13 cellular contexts compared by ENCODE assay signal in the genomic region with DNA sequence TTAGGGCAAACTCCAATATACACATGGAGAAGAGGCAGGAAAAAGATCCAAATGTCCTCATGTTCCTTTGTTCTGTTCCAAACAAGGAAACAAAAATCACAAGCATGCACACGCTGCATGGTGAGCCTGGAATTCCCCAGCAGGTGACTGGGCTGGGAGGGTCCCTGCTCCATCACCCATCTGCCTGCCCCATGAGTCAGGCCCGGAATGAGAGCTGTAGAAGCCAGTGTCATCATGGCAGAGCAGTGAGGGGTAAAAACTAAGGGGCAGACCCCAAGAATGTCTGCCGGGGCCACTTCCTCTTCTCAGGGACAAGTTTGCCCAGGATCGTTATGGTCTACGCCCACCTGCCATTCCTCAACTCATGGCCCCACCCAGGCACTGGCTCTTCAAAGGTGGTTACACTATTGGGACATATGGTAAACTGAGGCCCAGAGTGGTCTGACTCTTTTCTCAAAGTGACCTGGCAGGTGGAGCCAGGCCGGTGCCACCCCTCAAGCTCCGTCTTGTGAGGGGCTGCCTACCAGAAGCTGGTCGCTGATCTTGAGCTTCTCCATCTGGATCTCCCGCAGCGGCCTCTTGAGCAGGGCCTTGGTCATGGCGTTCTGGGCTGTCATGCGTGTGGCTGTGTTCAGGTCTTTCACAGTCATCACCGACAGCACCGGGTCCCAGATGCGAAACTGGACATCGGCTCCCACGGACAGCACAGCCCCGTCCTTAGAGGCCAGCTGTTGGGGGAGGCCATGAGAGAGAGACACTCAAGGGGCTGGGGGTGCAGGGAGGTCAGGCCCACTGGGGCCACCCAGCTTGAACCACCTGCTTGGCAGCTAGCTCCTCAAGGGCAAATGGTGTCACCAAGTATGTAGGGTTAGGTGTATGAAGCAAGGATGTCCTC. TPM values are rescaled to one million over a fixed set of nuclear protein-coding genes. Genes with fewer than 3 reads are reported as not detected.
DNase-seq lines count a peak whose midpoint lies in the region; ATAC-seq, FAIRE-seq and TF ChIP-seq lines count a peak whose summit lies in the region.
"Had no signal": no experiment of that assay in that cellular context is flagged by ENCODE, and none has a peak within 500 bp of the region (broad histone marks: within the 10 kb centered on the region; RNA-seq: fewer than 3 reads in every experiment).

No MANE protein-coding gene starts in this region.

- no peak overlapping the region for H2BK120ac ChIP-seq in mesendoderm (ENCODE audit: low read depth, low read length)

- CTCF ChIA-PET in RWPE1 (lab: Yijun Ruan, JAX), result interaction anchor here (0.8 to 2.8 kb wide), 4 partner anchors 9 to 935 kb away, joined by 3 to 11 read pairs (median 3); no protein-coding TSS in a partner anchor

- H2BK15ac ChIP-seq in mesendoderm (replicated peaks; ENCODE audit: low read depth), result no peak overlapping the region

- DNase-seq in GM12892 (ENCODE audit: insufficient read length) (no peak), RWPE1 (ENCODE audit: low spot score) (no peak), fibroblast of mammary gland (ENCODE audit: low read depth) (peak; percentile 31), spleen (no peak), mesendoderm (no peak), NCI-H2196 (lab: John Stamatoyannopoulos, UW; ENCODE audit: unreplicated experiment) (no peak), coronary artery (ENCODE audit: low spot score) (no peak)
- DNase-seq: activated naive CD8-positive, alpha-beta T cell treated with anti-CD3 and anti-CD28 coated beads, Interleukin-2, amount 50 U/mL, for 24 hours; MM.1S; naive B cell; stimulated activated CD4-positive, alpha-beta T cell treated with anti-CD3 and anti-CD28 coated beads, Interleukin-4, amount 100 ng/mL, for 4 hours had no signal

- no peak overlapping the region for H3K4ac ChIP-seq in mesendoderm (ENCODE audit: low read depth, low read length)

- no peak overlapping the region for H3K56ac ChIP-seq in mesendoderm (ENCODE audit: low read length)

- intact Hi-C loops in spleen (cut with DNase I; ENCODE audit: low total_unique reads), result no loop called here

- TF ChIP-seq POLR2A in GM12892 (IDR thresholded peaks at IDR 0.05; ENCODE audit: low read depth, low read length) (peak; percentile 44; the same call in 1 of the 2 replicates), spleen (IDR thresholded peaks at IDR 0.05) (no peak)

- H3K4me1 ChIP-seq in spleen, result peaks cover 46 to 100% (median 87%) of the 10 kb centered on the region in 6 donors
- no peaks in the 10 kb centered on the region for H3K4me1 ChIP-seq in mesendoderm (ENCODE audit: control insufficient read depth, low read depth, low read length)

- no peak overlapping the region for H3K4me2 ChIP-seq in mesendoderm (ENCODE audit: low read length)

- no peak overlapping the region for H3K18ac ChIP-seq in mesendoderm (ENCODE audit: low read length)

- H3K27ac ChIP-seq in RWPE1 (peak overlapping the region; percentile 99), spleen (peak overlapping the region in 7 of 8 donors; percentile 9 to 97 (median 85)), mesendoderm (ENCODE audit: low read depth, low read length) (no peak overlapping the region), coronary artery (peak overlapping the region in 1 of 2 donors; percentile 93)

- H4K8ac ChIP-seq in mesendoderm (ENCODE audit: low read depth, low read length), result no peak overlapping the region

- H3K79me1 ChIP-seq in mesendoderm (ENCODE audit: low read length), result no peaks in the 10 kb centered on the region

- TF ChIP-seq CTCF in RWPE1 (conservative IDR thresholded peaks at IDR 0.05; ENCODE audit: low read depth) (no peak), fibroblast of mammary gland (conservative IDR thresholded peaks at IDR 0.05; ENCODE audit: control insufficient read depth, insufficient read depth, low read depth, low read length) (no peak), spleen (IDR thresholded peaks at IDR 0.05 in 8 of 11, conservative IDR thresholded peaks at IDR 0.05 in 3 of 11) (no peak), coronary artery (IDR thresholded peaks at IDR 0.05) (no peak)

- no peak overlapping the region for H3K9ac ChIP-seq in mesendoderm (ENCODE audit: low read length)

- no peak overlapping the region for H4K5ac ChIP-seq in mesendoderm (ENCODE audit: low read length)

- no peak overlapping the region for H2BK5ac ChIP-seq in mesendoderm (ENCODE audit: low read length)

- POLR2A ChIA-PET in RWPE1 (lab: Yijun Ruan, JAX; ENCODE audit: low non-redundant PET), result no interaction called here

- FAIRE-seq in GM12892 (lab: Jason Lieb, UNC), result peak; percentile 89
- FAIRE-seq: frontal cortex had no signal

- H3K27me3 ChIP-seq in spleen (replicated peaks in 1 of 7) (no peaks in the 10 kb centered on the region), mesendoderm (ENCODE audit: insufficient read depth, low read length, poor library complexity) (no peaks in the 10 kb centered on the region)

- H3K4me3 ChIP-seq in fibroblast of mammary gland (ENCODE audit: control insufficient read depth, low read depth, low read length), result no peak overlapping the region
- no peak overlapping the region for H3K4me3 ChIP-seq in spleen
- H3K4me3 ChIP-seq in mesendoderm (ENCODE audit: low read length), result no peak overlapping the region
- no peak overlapping the region for H3K4me3 ChIP-seq in coronary artery

- no peak overlapping the region for H3K23ac ChIP-seq in mesendoderm (ENCODE audit: low read length)

- no peaks in the 10 kb centered on the region for H3K9me3 ChIP-seq in spleen

- no peak for ATAC-seq in GM18520 (IDR thresholded peaks at IDR 0.05; ENCODE audit: unreplicated experiment)
- ATAC-seq: activated naive CD8-positive, alpha-beta T cell treated with anti-CD3 and anti-CD28 coated beads, Interleukin-2, amount 50 U/mL, for 24 hours had no signal

- H3K79me2 ChIP-seq in mesendoderm (ENCODE audit: control insufficient read depth, insufficient read depth, low read length), result no peaks in the 10 kb centered on the region

- 79 to 82% (median 79%) methylated on average over 16 to 18 of the region's 18 CpGs for WGBS in spleen, 5 donors
- no CpG with 5 or more reads among the region's 18 CpGs for WGBS in mesendoderm (ENCODE audit: extremely low coverage, insufficient coverage, low lambda C conversion rate)

- H2AK5ac ChIP-seq in mesendoderm (ENCODE audit: low read length), result no peak overlapping the region

- peaks cover 0 to 24% (median 0%) of the 10 kb centered on the region in 6 donors for H3K36me3 ChIP-seq in spleen
- no peaks in the 10 kb centered on the region for H3K36me3 ChIP-seq in mesendoderm (ENCODE audit: control insufficient read depth, insufficient read depth, low read length)

RNA-seq across cellular contexts. Expression of gene STOML1, which starts 3.8 kb away (rescaled TPM):
- 5.9 TPM for polyA plus RNA-seq in GM12892 (2012; ENCODE audit: missing spikeins)
- total RNA-seq in spleen, result 10 to 100 TPM in 3 of 7 donors, 1 to 10 TPM in 4; 9.0 to 15.2 (median 9.6) TPM
- 10 to 100 TPM in 2 of 3 donors, 1 to 10 TPM in 1; 8.2 to 12.4 (median 10.4) TPM for polyA plus RNA-seq in spleen
- 1.4 TPM for polyA plus RNA-seq in mesendoderm (2013, experiment 1 of 2)
- polyA plus RNA-seq in mesendoderm (2013, experiment 2 of 2), result 1.5 TPM

RNA-seq across cellular contexts. Expression of gene PML, which starts 6.2 kb away (rescaled TPM):
- polyA plus RNA-seq in GM12892 (2012; ENCODE audit: missing spikeins), result 23.5 TPM
- total RNA-seq in spleen, result 100 to 1,000 TPM in 2 of 7 donors, 10 to 100 TPM in 5; 79.5 to 127 (median 88.4) TPM
- polyA plus RNA-seq in spleen, result 10 to 100 TPM; 17.5 to 34.6 (median 26.1) TPM
- polyA plus RNA-seq in mesendoderm (2013, experiment 1 of 2), result 20.2 TPM
- polyA plus RNA-seq in mesendoderm (2013, experiment 2 of 2), result 19.6 TPM
